1 cellular context compared by ENCODE assay signal in the genomic region with DNA sequence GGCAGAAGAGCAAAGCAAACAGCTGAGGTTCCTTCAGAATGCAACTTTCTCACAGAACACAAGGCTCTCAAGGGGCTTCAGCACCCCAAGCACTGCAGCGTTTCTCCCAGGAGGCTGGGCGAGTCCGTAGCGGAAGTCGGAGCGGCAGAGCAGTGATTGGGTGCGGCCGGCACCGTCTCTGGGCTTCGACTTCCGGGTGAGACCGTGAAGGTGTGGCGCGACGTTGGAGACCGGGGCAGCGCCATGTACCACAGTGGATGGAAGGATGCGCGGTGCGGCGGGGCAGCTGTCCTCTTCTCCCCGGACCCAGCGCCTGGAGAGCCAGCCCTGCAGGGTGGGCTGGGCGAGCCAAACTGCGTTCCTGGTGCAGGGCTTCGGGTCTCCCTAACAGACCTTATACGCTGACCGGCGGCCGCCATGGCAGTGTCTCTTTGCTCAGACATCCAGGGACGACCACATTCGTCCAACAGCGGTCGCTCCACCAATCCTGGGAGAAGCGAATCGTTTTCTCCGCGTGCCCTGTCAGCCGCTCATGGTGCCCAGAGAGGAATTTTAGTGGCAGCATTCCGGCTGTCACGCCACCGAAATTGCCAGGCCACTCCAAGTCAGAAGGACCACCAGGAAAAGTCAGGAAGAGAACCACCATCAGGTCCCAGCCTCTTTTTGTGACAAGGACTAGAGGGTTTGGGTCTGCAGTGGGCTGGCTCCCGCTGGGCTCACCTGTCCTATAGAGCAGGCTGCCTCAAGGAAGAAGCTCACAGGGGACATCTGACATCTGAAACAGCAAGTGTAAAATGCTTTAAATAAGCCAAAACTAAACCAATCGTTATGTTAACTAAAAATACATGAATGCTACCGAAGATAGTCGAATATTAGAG.
TF ChIP-seq lines count a peak whose summit lies in the region.

No MANE protein-coding gene starts in this region.

TF ChIP-seq in IMR-90, 13 proteins besides CTCF, POLR2A, EP300 and RAD21 (continued from another document):
- TF ChIP-seq, protein P1, sequence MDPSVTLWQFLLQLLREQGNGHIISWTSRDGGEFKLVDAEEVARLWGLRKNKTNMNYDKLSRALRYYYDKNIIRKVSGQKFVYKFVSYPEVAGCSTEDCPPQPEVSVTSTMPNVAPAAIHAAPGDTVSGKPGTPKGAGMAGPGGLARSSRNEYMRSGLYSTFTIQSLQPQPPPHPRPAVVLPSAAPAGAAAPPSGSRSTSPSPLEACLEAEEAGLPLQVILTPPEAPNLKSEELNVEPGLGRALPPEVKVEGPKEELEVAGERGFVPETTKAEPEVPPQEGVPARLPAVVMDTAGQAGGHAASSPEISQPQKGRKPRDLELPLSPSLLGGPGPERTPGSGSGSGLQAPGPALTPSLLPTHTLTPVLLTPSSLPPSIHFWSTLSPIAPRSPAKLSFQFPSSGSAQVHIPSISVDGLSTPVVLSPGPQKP (IDR thresholded peaks at IDR 0.05; ENCODE audit: borderline replicate concordance, low read depth, low read length) = no peak
- TF ChIP-seq, protein P2, sequence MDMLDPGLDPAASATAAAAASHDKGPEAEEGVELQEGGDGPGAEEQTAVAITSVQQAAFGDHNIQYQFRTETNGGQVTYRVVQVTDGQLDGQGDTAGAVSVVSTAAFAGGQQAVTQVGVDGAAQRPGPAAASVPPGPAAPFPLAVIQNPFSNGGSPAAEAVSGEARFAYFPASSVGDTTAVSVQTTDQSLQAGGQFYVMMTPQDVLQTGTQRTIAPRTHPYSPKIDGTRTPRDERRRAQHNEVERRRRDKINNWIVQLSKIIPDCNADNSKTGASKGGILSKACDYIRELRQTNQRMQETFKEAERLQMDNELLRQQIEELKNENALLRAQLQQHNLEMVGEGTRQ (IDR thresholded peaks at IDR 0.05; ENCODE audit: low read depth, low read length) = no peak
- no peak for TF ChIP-seq CEBPB (IDR thresholded peaks at IDR 0.05; ENCODE audit: low read depth, low read length)
- TF ChIP-seq CHD1 (IDR thresholded peaks at IDR 0.05; ENCODE audit: low read depth, low read length) = no peak
- no peak for TF ChIP-seq MAZ (IDR thresholded peaks at IDR 0.05; ENCODE audit: borderline replicate concordance, low read depth, low read length)
- TF ChIP-seq MAFK (IDR thresholded peaks at IDR 0.05; ENCODE audit: low read depth, low read length) = no peak
- no peak for TF ChIP-seq SMC3 (IDR thresholded peaks at IDR 0.05; ENCODE audit: low read depth, low read length)
- no peak for TF ChIP-seq FOS (IDR thresholded peaks at IDR 0.05; ENCODE audit: low read depth, low read length)
- TF ChIP-seq RFX5 (IDR thresholded peaks at IDR 0.05; ENCODE audit: low read depth, low read length) = no peak
- no peak for TF ChIP-seq BHLHE40 (IDR thresholded peaks at IDR 0.05; ENCODE audit: low read depth, low read length)
- TF ChIP-seq MXI1 (IDR thresholded peaks at IDR 0.05; ENCODE audit: borderline replicate concordance, low read depth, low read length) = no peak
